8 cellular contexts compared by ENCODE assay signal in genomic region chr6:170295519-170296422, GRCh38. TPM values are rescaled to one million over a fixed set of nuclear protein-coding genes. Genes with fewer than 3 reads are reported as not detected.
A peak's percentile ranks its signal among the peaks of the same experiment; 100 is the strongest.
DNase-seq lines count a peak whose midpoint lies in the region; ATAC-seq and TF ChIP-seq lines count a peak whose summit lies in the region.

No MANE protein-coding gene starts in this region.

- no peak overlapping the region for H4K8ac ChIP-seq in mesendoderm (ENCODE audit: low read depth, low read length)

- intact Hi-C loops in testis (cut with DNase I; ENCODE audit: low total_unique reads), result loop anchor here (10.0 kb wide), 1 partner anchor 461 kb away; no protein-coding TSS in a partner anchor

- peaks cover 43% of the 10 kb centered on the region for H3K27me3 ChIP-seq in BJ (ENCODE audit: control insufficient read depth, insufficient read depth, low read length)
- peaks cover 69% of the 10 kb centered on the region for H3K27me3 ChIP-seq in SK-N-SH (ENCODE audit: insufficient read depth)
- H3K27me3 ChIP-seq in mesendoderm (ENCODE audit: insufficient read depth, low read length, poor library complexity), result peaks cover 68% of the 10 kb centered on the region
- H3K27me3 ChIP-seq in testis, result no peaks in the 10 kb centered on the region

- no peak for TF ChIP-seq EP300 in SK-N-SH (IDR thresholded peaks at IDR 0.05; ENCODE audit: borderline replicate concordance in 1 of 2, low read depth in 1 of 2, low read length in 1 of 2)

- POLR2A ChIA-PET in BJ (lab: Charles Lee), result no interaction called here
- POLR2A ChIA-PET in SK-N-SH (lab: Yijun Ruan, JAX), result no interaction called here

- H3K4ac ChIP-seq in mesendoderm (ENCODE audit: low read depth, low read length), result no peak overlapping the region

- H2BK15ac ChIP-seq in mesendoderm (replicated peaks; ENCODE audit: low read depth), result no peak overlapping the region

- H3K9ac ChIP-seq in SK-N-SH (no peak overlapping the region), mesendoderm (ENCODE audit: low read length) (peak overlapping the region; percentile 53)

- no peak overlapping the region for H3K18ac ChIP-seq in mesendoderm (ENCODE audit: low read length)

- H3K4me2 ChIP-seq in SK-N-SH, result peak overlapping the region; percentile 88
- peak overlapping the region; percentile 78 for H3K4me2 ChIP-seq in mesendoderm (ENCODE audit: low read length)

- peaks cover 18% of the 10 kb centered on the region for H3F3A ChIP-seq in SK-N-SH (replicated peaks; ENCODE audit: insufficient read depth)

- WGBS in SK-N-SH (ENCODE audit: low lambda C conversion rate), result under 1% methylated on average over 41 of the region's 108 CpGs
- no CpG with 5 or more reads among the region's 108 CpGs for WGBS in mesendoderm (ENCODE audit: extremely low coverage, insufficient coverage, low lambda C conversion rate)
- 1% methylated on average over 100 of the region's 108 CpGs; no CpG with 5 or more reads in 1 of the 2 donors for WGBS in testis, 2 donors

- DNase-seq in BJ (ENCODE audit: low read depth) (no peak), SK-N-SH (peak; percentile 78), choroid plexus epithelial cell (ENCODE audit: low read depth) (no peak), mesendoderm (peak; percentile 63), testis (peak; percentile 42), foreskin melanocyte (no peak)

- H2AK5ac ChIP-seq in mesendoderm (ENCODE audit: low read length), result no peak overlapping the region

- H3K27ac ChIP-seq in SK-N-SH (ENCODE audit: low read depth in 2 of 2, low read length in 1 of 2) (no peak overlapping the region), mesendoderm (ENCODE audit: low read depth, low read length) (no peak overlapping the region), testis (no peak overlapping the region)

- H2BK120ac ChIP-seq in mesendoderm (ENCODE audit: low read depth, low read length), result no peak overlapping the region

- peak overlapping the region; percentile 60 for H3K56ac ChIP-seq in mesendoderm (ENCODE audit: low read length)

- H3K9me3 ChIP-seq in SK-N-SH (no peaks in the 10 kb centered on the region), testis (no peaks in the 10 kb centered on the region)

- peak overlapping the region; percentile 65; the same call in 1 of the 2 replicates for H2AFZ ChIP-seq in SK-N-SH (ENCODE audit: low read depth)

- ATAC-seq in GM19035 (IDR thresholded peaks at IDR 0.05; ENCODE audit: unreplicated experiment), result peak; percentile 67
- peak; percentile 67 for ATAC-seq in HG03354 (IDR thresholded peaks at IDR 0.05; ENCODE audit: poor library complexity, severe bottlenecking, unreplicated experiment)

- no peak for TF ChIP-seq RAD21 in SK-N-SH (IDR thresholded peaks at IDR 0.05; ENCODE audit: low read length)

- H2BK5ac ChIP-seq in mesendoderm (ENCODE audit: low read length), result no peak overlapping the region

- H3K4me3 ChIP-seq in BJ (ENCODE audit: low read depth, low read length) (peak overlapping the region; percentile 43), SK-N-SH (ENCODE audit: low read depth in 2 of 2, low read length in 1 of 2) (peak overlapping the region; percentile 45 to 57), choroid plexus epithelial cell (ENCODE audit: low read depth, low read length) (peak overlapping the region; percentile 49), mesendoderm (ENCODE audit: low read length) (no peak overlapping the region), testis (peak overlapping the region; percentile 24 to 49)

- H3K79me1 ChIP-seq in mesendoderm (ENCODE audit: low read length), result no peaks in the 10 kb centered on the region

- no peak for TF ChIP-seq POLR2A in testis (IDR thresholded peaks at IDR 0.05)

- CTCF ChIA-PET in BJ (lab: Yijun Ruan, JAX) (interaction anchor here (2.2 kb wide), 1 partner anchor 221 kb away, joined by 5 read pairs; no protein-coding TSS in a partner anchor), SK-N-SH (lab: Yijun Ruan, JAX) (interaction anchor here (0.6 to 6.3 kb wide), 7 partner anchors 11 to 506 kb away, joined by 3 to 60 read pairs (median 3); partner anchors contain the start of gene FAM120B)

- no peak for TF ChIP-seq CTCF in BJ (IDR thresholded peaks at IDR 0.05; ENCODE audit: insufficient read depth, low read depth, low read length)
- TF ChIP-seq CTCF in SK-N-SH (IDR thresholded peaks at IDR 0.05), result no peak
- no peak for TF ChIP-seq CTCF in choroid plexus epithelial cell (conservative IDR thresholded peaks at IDR 0.05; ENCODE audit: low read depth, low read length)
- no peak for TF ChIP-seq CTCF in testis (IDR thresholded peaks at IDR 0.05)

- H3K36me3 ChIP-seq in BJ (ENCODE audit: control insufficient read depth, insufficient read depth, low read length) (no peaks in the 10 kb centered on the region), SK-N-SH (replicated peaks in 1 of 2; ENCODE audit: control insufficient read depth in 1 of 2, insufficient read depth in 2 of 2, low read length in 1 of 2) (no peaks in the 10 kb centered on the region), mesendoderm (ENCODE audit: control insufficient read depth, insufficient read depth, low read length) (no peaks in the 10 kb centered on the region), testis (ENCODE audit: low read depth, missing control alignments) (no peaks in the 10 kb centered on the region)

- H3K79me2 ChIP-seq in SK-N-SH (ENCODE audit: insufficient read depth), result no peaks in the 10 kb centered on the region
- H3K79me2 ChIP-seq in mesendoderm (ENCODE audit: control insufficient read depth, insufficient read depth, low read length), result no peaks in the 10 kb centered on the region

- no peak overlapping the region for H4K5ac ChIP-seq in mesendoderm (ENCODE audit: low read length)

- no peak overlapping the region for H3K23ac ChIP-seq in mesendoderm (ENCODE audit: low read length)

- H3K4me1 ChIP-seq in SK-N-SH (ENCODE audit: control insufficient read depth in 1 of 2, insufficient read depth in 2 of 2, low read depth in 1 of 2, low read length in 1 of 2), result peaks cover 0 to 22% of the 10 kb centered on the region in 2 experiments; a peak in 1 of 4 replicates
- H3K4me1 ChIP-seq in mesendoderm (ENCODE audit: control insufficient read depth, low read depth, low read length), result no peaks in the 10 kb centered on the region
- peaks cover 28% of the 10 kb centered on the region for H3K4me1 ChIP-seq in testis

- no peaks in the 10 kb centered on the region for H4K20me1 ChIP-seq in SK-N-SH (ENCODE audit: insufficient read depth)

- no peaks in the 10 kb centered on the region for H3K9me2 ChIP-seq in SK-N-SH

TF ChIP-seq in SK-N-SH, 30 proteins besides CTCF, POLR2A, EP300 and RAD21:
- TF ChIP-seq EZH2phosphoT487 (IDR thresholded peaks at IDR 0.05; ENCODE audit: borderline replicate concordance, low read depth) (peak; percentile 53; the same call in 1 of the 2 replicates), ELF1 (IDR thresholded peaks at IDR 0.05) (no peak), MAX (IDR thresholded peaks at IDR 0.05; ENCODE audit: low read depth) (peak; percentile 40; the same call in 1 of the 2 replicates)
TF ChIP-seq in SK-N-SH: peak in this region for 2.

RNA-seq across cellular contexts. Expression of gene DLL1, which starts 4.9 kb away (rescaled TPM):
- 0.29 and 0.53 TPM in 2 replicates for polyA plus RNA-seq in BJ (2011; rRNA removed)
- 0.14 and 0.15 TPM in 2 replicates for polyA minus RNA-seq in BJ (2011; rRNA and poly(A)+ RNA removed)
- polyA plus RNA-seq in SK-N-SH (2012; rRNA removed), result 0.08 and 0.25 TPM in 2 replicates
- 0.18 and 0.24 TPM in 2 replicates for polyA plus RNA-seq in SK-N-SH (2012; cell fraction: cytosol; rRNA removed)
- polyA plus RNA-seq in SK-N-SH (2012; cell fraction: nucleus; rRNA removed), result 0.79 and 0.96 TPM in 2 replicates
- polyA plus RNA-seq in mesendoderm (2013, experiment 1 of 2), result 0.15 TPM
- 0.11 TPM for polyA plus RNA-seq in mesendoderm (2013, experiment 2 of 2)
- total RNA-seq in testis, result 1 to 10 TPM; 4.6 to 5.5 TPM
- polyA plus RNA-seq in testis (ENCODE audit: insufficient read depth, low read depth, low replicate concordance), result 2.8 TPM

RNA-seq across cellular contexts. Expression of gene FAM120B, which starts 10.8 kb away (rescaled TPM):
- polyA plus RNA-seq in BJ (2011; rRNA removed) (8.8 and 10.2 TPM in 2 replicates), SK-N-SH (2012; rRNA removed) (7.7 and 9.6 TPM in 2 replicates), testis (ENCODE audit: insufficient read depth, low read depth, low replicate concordance) (33.8 TPM)
- 20.4 and 22.2 TPM in 2 replicates for polyA minus RNA-seq in BJ (2011; rRNA and poly(A)+ RNA removed)
- 9.0 and 9.2 TPM in 2 replicates for polyA plus RNA-seq in SK-N-SH (2012; cell fraction: cytosol; rRNA removed)
- 20.5 and 22.1 TPM in 2 replicates for polyA plus RNA-seq in SK-N-SH (2012; cell fraction: nucleus; rRNA removed)
- 9.2 TPM for polyA plus RNA-seq in mesendoderm (2013, experiment 1 of 2)
- polyA plus RNA-seq in mesendoderm (2013, experiment 2 of 2), result 9.0 TPM
- 10 to 100 TPM; 40.6 to 62.2 TPM for total RNA-seq in testis

Comparison
In these comparisons a context has a peak if more than half of its experiments do, and no peak if none do; other contexts are left out.
1. DNase-seq: peak in SK-N-SH (single experiment), mesendoderm (single experiment) and testis (single experiment); none in BJ (single experiment), choroid plexus epithelial cell (single experiment) and foreskin melanocyte (single experiment).